Comparison of ENCODE assay signal across 12 cellular contexts in genomic region chr6:3743541-3743940, GRCh38. TPM values are rescaled to one million over a fixed set of nuclear protein-coding genes. Genes with fewer than 3 reads are reported as not detected.
DNase-seq lines count a peak whose midpoint lies in the region; ATAC-seq and TF ChIP-seq lines count a peak whose summit lies in the region.
"Had no signal": no experiment of that assay in that cellular context is flagged by ENCODE, and none has a peak within 500 bp of the region (broad histone marks: within the 10 kb centered on the region; RNA-seq: fewer than 3 reads in every experiment).

No MANE protein-coding gene starts in this region.

- no peak for ATAC-seq in right lobe of liver

- peaks cover 8% of the 10 kb centered on the region for H3K27me3 Mint-ChIP-seq in HFFc6 (ENCODE audit: insufficient read depth)

- intact Hi-C loops in right lobe of liver (cut with DNase I) (loop anchor here in 1 of 2 donors (10.0 kb wide), 1 partner anchor 241 kb away; no protein-coding TSS in a partner anchor), stomach (cut with DNase I; ENCODE audit: low total_unique reads) (loop anchor here (5.0 to 10.0 kb wide), 2 partner anchors 81 to 144 kb away; no protein-coding TSS in a partner anchor)

- H3K36me3 ChIP-seq in brain microvascular endothelial cell (replicated peaks) (peaks cover 20% of the 10 kb centered on the region), right lobe of liver (peaks cover 0 to 3% (median 1%) of the 10 kb centered on the region in 4 donors), stomach (peaks cover 2 to 20% (median 14%) of the 10 kb centered on the region in 4 donors)

- H3K27ac Mint-ChIP-seq in HFFc6, result peak overlapping the region; percentile 82
- H3K27ac Mint-ChIP-seq: CD4-positive, alpha-beta T cell had no signal

- H3K4me1 ChIP-seq in right lobe of liver, result peaks cover 0 to 84% (median 39%) of the 10 kb centered on the region in 4 donors
- peaks cover 79 to 98% (median 89%) of the 10 kb centered on the region in 4 donors for H3K4me1 ChIP-seq in stomach

- no peak for DNase-seq in HFFc6
- DNase-seq in brain microvascular endothelial cell, result no peak
- no peak for DNase-seq in right lobe of liver
- DNase-seq in stomach, result no peak
- DNase-seq in NCI-H748 treated with DMSO at 0.1 percent for 48 hours (lab: John Stamatoyannopoulos, UW), result no peak
- no peak for DNase-seq in NCI-H2227 treated with DMSO at 0.1 percent for 48 hours (lab: John Stamatoyannopoulos, UW)
- no peak for DNase-seq in central memory CD4-positive, alpha-beta T cell
- no peak for DNase-seq in RKO (ENCODE audit: low spot score)
- DNase-seq: activated CD8-positive, alpha-beta memory T cell treated with anti-CD3 and anti-CD28 coated beads, Interleukin-2, amount 50 U/mL, for 48 hours; amniotic stem cell; CD4-positive, alpha-beta T cell; naive thymus-derived CD4-positive, alpha-beta T cell had no signal

- TF ChIP-seq CTCF in HFFc6 (IDR thresholded peaks at IDR 0.05) (no peak), brain microvascular endothelial cell (IDR thresholded peaks at IDR 0.05; ENCODE audit: low read depth, low read length, missing control alignments) (no peak), right lobe of liver (IDR thresholded peaks at IDR 0.05) (no peak), stomach (IDR thresholded peaks at IDR 0.05) (no peak)

- H3K4me3 ChIP-seq in brain microvascular endothelial cell (ENCODE audit: low read depth, low read length), result no peak overlapping the region
- peak overlapping the region in 2 of 3 donors; percentile 35 to 36 for H3K4me3 ChIP-seq in right lobe of liver
- H3K4me3 ChIP-seq in stomach, result peak overlapping the region in 1 of 4 donors; percentile 28

- in situ Hi-C loops in brain microvascular endothelial cell (cut with HindIII; ENCODE audit: low pct_ligation_motif_present, low sequenced_read_pairs), result no loop called here

- H3K27me3 ChIP-seq in brain microvascular endothelial cell (replicated peaks) (no peaks in the 10 kb centered on the region), right lobe of liver (no peaks in the 10 kb centered on the region), stomach (no peaks in the 10 kb centered on the region)

- H3K27ac ChIP-seq in brain microvascular endothelial cell, result peak overlapping the region; percentile 50
- H3K27ac ChIP-seq in right lobe of liver, result peak overlapping the region; percentile 66 to 92 (median 76)
- H3K27ac ChIP-seq in stomach, result peak overlapping the region; percentile 7 to 86 (median 79)

- peaks cover 83% of the 10 kb centered on the region for H3K4me1 Mint-ChIP-seq in HFFc6 (ENCODE audit: low read depth)

- H3K9me3 Mint-ChIP-seq in HFFc6, result no peaks in the 10 kb centered on the region
- H3K9me3 Mint-ChIP-seq: CD4-positive, alpha-beta T cell; naive thymus-derived CD4-positive, alpha-beta T cell had no signal

- WGBS in right lobe of liver (ENCODE audit: insufficient coverage, low coverage, low lambda C conversion rate, missing lambda C conversion rate), result 41% methylated on average over 6 of the region's 10 CpGs
- 90 to 95% (median 91%) methylated on average over 10 of the region's 10 CpGs for WGBS in stomach, 5 donors

- H3K9me3 ChIP-seq in right lobe of liver (no peaks in the 10 kb centered on the region), stomach (no peaks in the 10 kb centered on the region)

- peaks cover 21% of the 10 kb centered on the region for H3K36me3 Mint-ChIP-seq in HFFc6 (ENCODE audit: low read depth)
- H3K36me3 Mint-ChIP-seq: naive thymus-derived CD4-positive, alpha-beta T cell had no signal

- TF ChIP-seq POLR2A in right lobe of liver (IDR thresholded peaks at IDR 0.05) (no peak), stomach (IDR thresholded peaks at IDR 0.05) (no peak)

- no peak for TF ChIP-seq EP300 in stomach (IDR thresholded peaks at IDR 0.05)

- peak overlapping the region; percentile 58; the same call in 1 of the 2 replicates for H3K4me3 Mint-ChIP-seq in HFFc6
- H3K4me3 Mint-ChIP-seq: CD4-positive, alpha-beta T cell had no signal

RNA-seq across cellular contexts. Expression of gene PXDC1, which starts 8.0 kb away (rescaled TPM):
- 10 to 100 TPM; 63.1 to 97.5 (median 72.8) TPM for total RNA-seq in HFFc6 (2021; fragmentation: NEBNext Ultra II Directional; extraction: Animal tissue kit (Norgen Biotek cat#: 25700))
- total RNA-seq in right lobe of liver (100 to 1,000 TPM in 3 of 6 experiments, 10 to 100 TPM in 3; 50.5 to 250 (median 97.5) TPM), stomach (10 to 100 TPM in 4 of 5 donors, 1 to 10 TPM in 1; 1.2 to 90.1 (median 74.1) TPM)
- 10 to 100 TPM; 23.2 to 36.8 (median 29.0) TPM for polyA plus RNA-seq in stomach
- polyA plus RNA-seq: naive thymus-derived CD4-positive, alpha-beta T cell had no signal
